Comparison of ENCODE assay signal across 1 cellular context in genomic region chr10:92125169-92125543, GRCh38.
TF ChIP-seq lines count a peak whose summit lies in the region.

No MANE protein-coding gene starts in this region.

TF ChIP-seq in WTC11, 78 proteins besides CTCF, POLR2A, EP300 and RAD21 (continued from another document):
- TF ChIP-seq ZNF425 (CRISPR knock-in tag; conservative IDR thresholded peaks at IDR 0.05) (no peak), STAT6 (CRISPR knock-in tag; conservative IDR thresholded peaks at IDR 0.05; ENCODE audit: low read depth) (no peak), FOXP4 (CRISPR knock-in tag; IDR thresholded peaks at IDR 0.05) (no peak), ZNF416 (CRISPR knock-in tag; IDR thresholded peaks at IDR 0.05) (no peak)
